Comparison of ENCODE assay signal across 8 cellular contexts in genomic region chr6:9717568-9717967, GRCh38.
"Had no signal": no experiment of that assay in that cellular context is flagged by ENCODE, and none has a peak within 500 bp of the region (broad histone marks: within the 10 kb centered on the region; RNA-seq: fewer than 3 reads in every experiment).

No MANE protein-coding gene starts in this region.

- H3K4me3 ChIP-seq: GM23248, HAP-1 had no signal

- H3K27ac ChIP-seq: GM23248, HL-60 had no signal

- H3K9ac ChIP-seq: GM23248 had no signal

- DNase-seq: GM23248, GOT3, H7, HFFc6 had no signal

- H3K36me3 ChIP-seq: HAP-1 had no signal

- H3K9me3 ChIP-seq: HAP-1 had no signal

- ATAC-seq: HCT116, HepG2 had no signal

- H3K4me1 ChIP-seq: HAP-1 had no signal

- H2AFZ ChIP-seq: GM23248 had no signal
